Comparison of ENCODE assay signal across 9 cellular contexts in genomic region chr1:24910751-24911650, GRCh38. TPM values are rescaled to one million over a fixed set of nuclear protein-coding genes. Genes with fewer than 3 reads are reported as not detected.
DNase-seq lines count a peak whose midpoint lies in the region; ATAC-seq, FAIRE-seq and TF ChIP-seq lines count a peak whose summit lies in the region.
"Had no signal": no experiment of that assay in that cellular context is flagged by ENCODE, and none has a peak within 500 bp of the region (broad histone marks: within the 10 kb centered on the region; RNA-seq: fewer than 3 reads in every experiment).

No MANE protein-coding gene starts in this region.

- peak; percentile 16 to 39 for DNase-seq in A549 (ENCODE audit: low read depth in 1 of 2, low spot score in 1 of 2)
- peak; percentile 59 for DNase-seq in SIG-M5 treated with dmso at 0.1 percent for 504 hours (lab: John Stamatoyannopoulos, UW; ENCODE audit: unreplicated experiment)
- peak; percentile 87 for DNase-seq in activated gamma-delta T cell treated with Interleukin-2 at 50 U/mL for 16 hours
- peak; percentile 64 for DNase-seq in mucosa of gallbladder (ENCODE audit: low spot score)
- no peak for DNase-seq in HCEC 1CT
- DNase-seq in DMS153 treated with DMSO at 0.1 percent for 48 hours (lab: John Stamatoyannopoulos, UW; ENCODE audit: unreplicated experiment), result no peak
- no peak for DNase-seq in NCI-H345 treated with DMSO at 0.1 percent for 48 hours (lab: John Stamatoyannopoulos, UW; ENCODE audit: unreplicated experiment)
- no peak for DNase-seq in left lobe of liver (ENCODE audit: low spot score)

- no peak overlapping the region for H3K4me2 ChIP-seq in A549

- H3K9me3 ChIP-seq in A549, result no peaks in the 10 kb centered on the region

- H3K4me3 ChIP-seq in A549, result no peak overlapping the region
- H3K4me3 ChIP-seq: cardiac muscle cell had no signal

- no peaks in the 10 kb centered on the region; the same call in 2 of the 3 replicates for H3K4me1 ChIP-seq in A549

- no peak overlapping the region for H3K27ac ChIP-seq in A549
- H3K27ac ChIP-seq: cardiac muscle cell had no signal

- ATAC-seq in A549 (0 out of 6 replicates have a peak, but pooled peaks of 1 of the 2 experiments have one; percentile 28), left lobe of liver (no peak)

- TF ChIP-seq RAD21 in A549 (conservative IDR thresholded peaks at IDR 0.05 in 1 of 2, IDR thresholded peaks at IDR 0.05 in 1 of 2), result no peak

- POLR2A ChIA-PET in A549 (lab: Yijun Ruan, JAX), result no interaction called here

- no peak for FAIRE-seq in A549 (lab: Jason Lieb, UNC)

- no peak for TF ChIP-seq EP300 in A549 (IDR thresholded peaks at IDR 0.05)

- TF ChIP-seq POLR2A in A549 (IDR thresholded peaks at IDR 0.05; ENCODE audit: low read length), result no peak

- no peak for TF ChIP-seq CTCF in A549 (IDR thresholded peaks at IDR 0.05)

- CTCF ChIA-PET in A549 (lab: Yijun Ruan, JAX), result interaction anchor here (0.7 to 3.1 kb wide), 4 partner anchors 9 to 61 kb away, joined by 4 to 16 read pairs (median 6); no protein-coding TSS in a partner anchor

- 76% methylated on average over 19 of the region's 20 CpGs for WGBS in A549 (ENCODE audit: missing lambda C conversion rate)

TF ChIP-seq in A549, 52 proteins besides CTCF, POLR2A, EP300 and RAD21:
- TF ChIP-seq NPAS2 (CRISPR knock-in tag; IDR thresholded peaks at IDR 0.05; ENCODE audit: borderline replicate concordance) (no peak), JUNB (IDR thresholded peaks at IDR 0.05) (no peak)

RNA-seq across cellular contexts. Expression of gene RUNX3, which starts 19.1 kb away (rescaled TPM):
- polyA plus RNA-seq in A549 (2011; rRNA removed) (1.4 and 2.6 TPM in 2 replicates), A549 (2017; fragmentation: RNase III; extraction: RNeasy Plus Mini Kit Qiagen cat#74134 plus additional on column Dnase treatment) (3.2 to 4.0 TPM (median 3.7 TPM) in 3 replicates)
- polyA plus RNA-seq in A549 (2012; cell fraction: cytosol; rRNA removed), result 2.7 and 4.9 TPM in 2 replicates
- 2.6 and 3.6 TPM in 2 replicates for polyA plus RNA-seq in A549 (2012; cell fraction: nucleus; rRNA removed)
- 0.95 and 5.9 TPM in 2 replicates for polyA minus RNA-seq in A549 (2011; rRNA and poly(A)+ RNA removed)
- total RNA-seq in mucosa of gallbladder (7.4 TPM), left lobe of liver (0.86 TPM)
- total RNA-seq: cardiac muscle cell had no signal
- polyA plus RNA-seq: cardiac muscle cell had no signal

Comparison
In these comparisons a context has a peak if more than half of its experiments do, and no peak if none do; other contexts are left out.
1. DNase-seq: peak in A549 (2 of 2), SIG-M5 treated with dmso at 0.1 percent for 504 hours (single experiment), activated gamma-delta T cell treated with Interleukin-2 at 50 U/mL for 16 hours (single experiment) and mucosa of gallbladder (single experiment); none in HCEC 1CT (single experiment), DMS153 treated with DMSO at 0.1 percent for 48 hours (single experiment), NCI-H345 treated with DMSO at 0.1 percent for 48 hours (single experiment) and left lobe of liver (single experiment).